ENCODE assay signal across 24 cellular contexts in genomic region chr11:111788464-111788863, GRCh38. TPM values are rescaled to one million over a fixed set of nuclear protein-coding genes. Genes with fewer than 3 reads are reported as not detected.
DNase-seq lines count a peak whose midpoint lies in the region; ATAC-seq and TF ChIP-seq lines count a peak whose summit lies in the region.
"Had no signal": no experiment of that assay in that cellular context is flagged by ENCODE, and none has a peak within 500 bp of the region (broad histone marks: within the 10 kb centered on the region; RNA-seq: fewer than 3 reads in every experiment).

No MANE protein-coding gene starts in this region.

- ATAC-seq in Right ventricle myocardium superior (ENCODE audit: poor library complexity) (peak; percentile 3), heart right ventricle (peak in 6 of 8 donors; percentile 14 to 43 (median 28)), right lobe of liver (peak; percentile 9 to 30 (median 16))

- no peak for TF ChIP-seq POLR2A in right lobe of liver (IDR thresholded peaks at IDR 0.05)

- H3K4me3 ChIP-seq in heart right ventricle, result no peak overlapping the region
- no peak overlapping the region for H3K4me3 ChIP-seq in right lobe of liver
- H3K4me3 ChIP-seq in subcutaneous abdominal adipose tissue (ENCODE audit: low read depth in 1 of 5, low read length in 5 of 5), result no peak overlapping the region
- no peak overlapping the region for H3K4me3 ChIP-seq in MG63
- H3K4me3 ChIP-seq: GM23248, PC-9 had no signal

- H3K9me3 ChIP-seq in heart right ventricle (no peaks in the 10 kb centered on the region), right lobe of liver (no peaks in the 10 kb centered on the region), subcutaneous abdominal adipose tissue (ENCODE audit: control insufficient read depth in 5 of 5, low read length in 5 of 5) (no peaks in the 10 kb centered on the region), MG63 (no peaks in the 10 kb centered on the region)

- intact Hi-C loops in Right ventricle myocardium superior (cut with DNase I) (loop anchor here (5.0 kb wide), 1 partner anchor 34 kb away; no protein-coding TSS in a partner anchor), cardiac septum (cut with DNase I) (loop anchor here (5.0 kb wide), 1 partner anchor 34 kb away; no protein-coding TSS in a partner anchor), heart right ventricle (cut with DNase I) (loop anchor here in 2 of 10 donors (5.0 to 10.0 kb wide), 2 partner anchors 44 to 56 kb away; no protein-coding TSS in a partner anchor), right lobe of liver (cut with DNase I) (no loop called here)

- TF ChIP-seq CTCF in heart right ventricle (IDR thresholded peaks at IDR 0.05) (no peak), right lobe of liver (IDR thresholded peaks at IDR 0.05) (no peak)

- H3K27me3 ChIP-seq in heart right ventricle (no peaks in the 10 kb centered on the region), right lobe of liver (no peaks in the 10 kb centered on the region), subcutaneous abdominal adipose tissue (ENCODE audit: control insufficient read depth in 5 of 5, insufficient read depth in 4 of 5, low read length in 5 of 5) (no peaks in the 10 kb centered on the region), MG63 (no peaks in the 10 kb centered on the region)

- peak overlapping the region; percentile 65 to 94 (median 86) for H3K27ac ChIP-seq in heart right ventricle
- peak overlapping the region; percentile 70 to 95 (median 91) for H3K27ac ChIP-seq in right lobe of liver
- peak overlapping the region; percentile 13 for H3K27ac ChIP-seq in subcutaneous abdominal adipose tissue (ENCODE audit: low read depth, low read length)
- H3K27ac ChIP-seq: GM23248, PC-9 had no signal

- peaks cover 0 to 60% (median 0%) of the 10 kb centered on the region in 9 donors for H3K36me3 ChIP-seq in heart right ventricle
- no peaks in the 10 kb centered on the region for H3K36me3 ChIP-seq in right lobe of liver
- peaks cover 13 to 31% (median 20%) of the 10 kb centered on the region in 5 donors for H3K36me3 ChIP-seq in subcutaneous abdominal adipose tissue (ENCODE audit: control insufficient read depth in 5 of 5, insufficient read depth in 5 of 5, low read length in 5 of 5)
- peaks cover 6% of the 10 kb centered on the region; the same call in 1 of the 2 replicates for H3K36me3 ChIP-seq in MG63

- H3K4me1 ChIP-seq in heart right ventricle (peaks cover 0 to 51% (median 12%) of the 10 kb centered on the region in 9 donors), right lobe of liver (peaks cover 0 to 91% (median 35%) of the 10 kb centered on the region in 4 donors), subcutaneous abdominal adipose tissue (ENCODE audit: control insufficient read depth in 5 of 5, insufficient read depth in 5 of 5, low read length in 5 of 5) (peaks cover 0 to 10% (median 6%) of the 10 kb centered on the region in 5 donors)

- H3K9ac ChIP-seq in subcutaneous abdominal adipose tissue (ENCODE audit: low read length in 5 of 5), result no peak overlapping the region
- H3K9ac ChIP-seq: GM23248 had no signal

- WGBS in heart right ventricle, 2 donors, result 40 to 60% methylated on average over 2 of the region's 2 CpGs
- WGBS in right lobe of liver (ENCODE audit: insufficient coverage, low coverage, low lambda C conversion rate, missing lambda C conversion rate), result 34% methylated on average over 2 of the region's 2 CpGs

- DNase-seq in Right ventricle myocardium superior, result no peak
- DNase-seq in cardiac septum (ENCODE audit: low spot score), result no peak
- DNase-seq in heart right ventricle, result no peak
- no peak for DNase-seq in right lobe of liver
- no peak for DNase-seq in MG63
- DNase-seq in mesenteric fat pad (ENCODE audit: low spot score), result no peak
- no peak for DNase-seq in dermis blood vessel endothelial cell
- DNase-seq: 8988T; CD4-positive, CD25-positive, alpha-beta regulatory T cell; DMS79; GM23248; H9; HFFc6; KG1; NCI-H1092 treated with DMSO at 0.1 percent for 48 hours; NCI-H146; NCI-H2029; NCI-H2227 treated with DMSO at 0.1 percent for 48 hours; NCI-H510A; NCI-H748 treated with DMSO at 0.1 percent for 48 hours; PC-9; RPMI8226; SIG-M5 had no signal

RNA-seq across cellular contexts. Expression of gene PPP2R1B, which starts 22.3 kb away (rescaled TPM):
- total RNA-seq in Right ventricle myocardium superior, result 7.7 TPM
- total RNA-seq in cardiac septum, result 12.9 TPM
- total RNA-seq in heart right ventricle, result 10 to 100 TPM in 7 of 10 donors, 1 to 10 TPM in 3; 8.4 to 16.8 (median 11.4) TPM
- polyA plus RNA-seq in heart right ventricle, result 1 to 10 TPM; 5.8 to 5.9 TPM
- 100 to 1,000 TPM in 1 of 6 experiments, 10 to 100 TPM in 5; 44.5 to 150 (median 59.6) TPM for total RNA-seq in right lobe of liver
- 16.1 TPM in 2 replicates for total RNA-seq in MG63 (2014; rRNA removed; shearing (Covaris generic); ENCODE audit: low replicate concordance)
- 239 TPM for total RNA-seq in mesenteric fat pad
- total RNA-seq in dermis blood vessel endothelial cell, result 52.6 and 72.7 TPM in 2 replicates

Comparison
In these comparisons a context has a peak if more than half of its experiments do, and no peak if none do; other contexts are left out.
1. H3K27ac ChIP-seq: peak in every context shown above with its lines; median percentile 91 in right lobe of liver; 86 in heart right ventricle; 13 in subcutaneous abdominal adipose tissue.
2. intact Hi-C loops: an anchor here in Right ventricle myocardium superior (5.0 kb wide) and cardiac septum (5.0 kb wide); none called in right lobe of liver.